8 cellular contexts compared by ENCODE assay signal in genomic region chr4:114780205-114780604, GRCh38.
DNase-seq lines count a peak whose midpoint lies in the region; ATAC-seq, FAIRE-seq and TF ChIP-seq lines count a peak whose summit lies in the region.

No MANE protein-coding gene starts in this region.

- no peak overlapping the region for H3K4ac ChIP-seq in IMR-90 (ENCODE audit: low read depth, low read length)

- no peak overlapping the region for H4K91ac ChIP-seq in IMR-90 (ENCODE audit: insufficient read depth, low read depth, low read length)

- H2AFZ ChIP-seq in IMR-90 (replicated peaks; ENCODE audit: low read length, poor library complexity), result no peak overlapping the region

- TF ChIP-seq RAD21 in IMR-90 (IDR thresholded peaks at IDR 0.05; ENCODE audit: low read length), result peak; percentile 41; the same call in 1 of the 2 replicates

- H2AK5ac ChIP-seq in IMR-90 (ENCODE audit: low read depth, low read length), result no peak overlapping the region

- no peak overlapping the region for H3K14ac ChIP-seq in IMR-90 (replicated peaks; ENCODE audit: low read depth, low read length)

- no peaks in the 10 kb centered on the region for H4K20me1 ChIP-seq in IMR-90 (ENCODE audit: insufficient read depth, low read length)

- H3K4me3 ChIP-seq in IMR-90 (ENCODE audit: insufficient read depth, low read depth, low read length) (no peak overlapping the region), SJCRH30 (no peak overlapping the region), prostate gland (no peak overlapping the region)

- no peak overlapping the region for H4K8ac ChIP-seq in IMR-90 (ENCODE audit: low read depth in 2 of 2, low read length in 2 of 2)

- H3K36me3 ChIP-seq in IMR-90 (ENCODE audit: control insufficient read depth, insufficient read depth, low read length) (no peaks in the 10 kb centered on the region), SJCRH30 (no peaks in the 10 kb centered on the region), prostate gland (no peaks in the 10 kb centered on the region)

- H4K5ac ChIP-seq in IMR-90 (ENCODE audit: low read depth, low read length), result no peak overlapping the region

- no peak overlapping the region for H2BK5ac ChIP-seq in IMR-90 (ENCODE audit: low read depth, low read length, poor library complexity, severe bottlenecking)

- H3K27ac ChIP-seq in IMR-90 (ENCODE audit: insufficient read depth, low read length) (no peak overlapping the region), SJCRH30 (no peak overlapping the region), prostate gland (no peak overlapping the region)

- H3K9ac ChIP-seq in IMR-90 (ENCODE audit: low read depth, low read length), result no peak overlapping the region

- H3K4me1 ChIP-seq in IMR-90 (ENCODE audit: control insufficient read depth, insufficient read depth, low read length) (no peaks in the 10 kb centered on the region), SJCRH30 (peaks cover 10% of the 10 kb centered on the region), prostate gland (replicated peaks) (no peaks in the 10 kb centered on the region)

- intact Hi-C loops in IMR-90 (cut with micrococcal nuclease) (no loop called here), prostate gland (cut with DNase I) (no loop called here)

- H3K9me3 ChIP-seq in IMR-90 (ENCODE audit: control insufficient read depth, insufficient read depth, low read length) (no peaks in the 10 kb centered on the region), SJCRH30 (replicated peaks) (no peaks in the 10 kb centered on the region), prostate gland (no peaks in the 10 kb centered on the region)

- H3K79me1 ChIP-seq in IMR-90 (ENCODE audit: low read depth in 1 of 2, low read length in 2 of 2), result no peaks in the 10 kb centered on the region

- H3K23ac ChIP-seq in IMR-90 (ENCODE audit: low read depth, low read length), result no peak overlapping the region

- no peak for DNase-seq in D721Med (ENCODE audit: insufficient read length, low spot score)
- peak; percentile 7 for DNase-seq in IMR-90
- DNase-seq in SJCRH30, result peak; percentile 54 to 83
- peak; percentile 62 for DNase-seq in islet precursor cell
- no peak for DNase-seq in prostate gland (ENCODE audit: low spot score)

- POLR2A ChIA-PET in IMR-90 (lab: Charles Lee; ENCODE audit: unreplicated experiment), result no interaction called here

- in situ Hi-C loops in IMR-90 (cut with MboI; ENCODE audit: low sequenced_read_pairs), result no loop called here

- H2BK15ac ChIP-seq in IMR-90 (ENCODE audit: low read depth, low read length), result no peak overlapping the region

- H2BK120ac ChIP-seq in IMR-90 (ENCODE audit: low read depth, low read length), result no peak overlapping the region

- TF ChIP-seq POLR2A in IMR-90 (IDR thresholded peaks at IDR 0.05; ENCODE audit: low read depth, low read length), result no peak
- no peak for TF ChIP-seq POLR2A in prostate gland (IDR thresholded peaks at IDR 0.05)

- H3K18ac ChIP-seq in IMR-90 (ENCODE audit: low read depth, low read length), result no peak overlapping the region

- no peak overlapping the region for H2AK9ac ChIP-seq in IMR-90 (replicated peaks; ENCODE audit: low read depth, low read length, poor library complexity)

- TF ChIP-seq CTCF in D721Med (IDR thresholded peaks at IDR 0.05; ENCODE audit: insufficient read depth, missing control alignments), result peak; percentile 59
- TF ChIP-seq CTCF in IMR-90 (conservative IDR thresholded peaks at IDR 0.05; ENCODE audit: low read depth, low read length), result peak; percentile 30; the same call in 1 of the 2 replicates
- TF ChIP-seq CTCF in prostate gland (IDR thresholded peaks at IDR 0.05), result no peak

- ATAC-seq in IMR-90 (ENCODE audit: low read depth), result no peak
- no peak for ATAC-seq in HG03520 (IDR thresholded peaks at IDR 0.05; ENCODE audit: unreplicated experiment)
- no peak for ATAC-seq in HG02610 (IDR thresholded peaks at IDR 0.05; ENCODE audit: unreplicated experiment)
- no peak for ATAC-seq in HG03439 (IDR thresholded peaks at IDR 0.05; ENCODE audit: unreplicated experiment)

- H3K27me3 ChIP-seq in IMR-90 (ENCODE audit: control insufficient read depth, insufficient read depth, low read length), result no peaks in the 10 kb centered on the region
- H3K27me3 ChIP-seq in SJCRH30, result no peaks in the 10 kb centered on the region
- H3K27me3 ChIP-seq in prostate gland (replicated peaks; ENCODE audit: insufficient read depth), result no peaks in the 10 kb centered on the region

- no peak overlapping the region for H2BK20ac ChIP-seq in IMR-90 (ENCODE audit: low read depth, low read length)

- H3K9me1 ChIP-seq in IMR-90 (ENCODE audit: insufficient read depth, low read length), result no peaks in the 10 kb centered on the region

- CTCF ChIA-PET in IMR-90 (lab: Yijun Ruan, JAX), result no interaction called here

- no CpG with 5 or more reads among the region's 1 CpG for WGBS in IMR-90 (ENCODE audit: extremely low coverage in 2 of 2, insufficient read length in 1 of 2), 2 experiments
- WGBS in prostate gland, result 75% methylated on average over 1 of the region's 1 CpG

- no TSS peak for BruUV-seq in IMR-90 (replicated peaks; lab: Mats Ljungman, UMichigan)

- no peak for FAIRE-seq in D721Med (lab: Jason Lieb, UNC)

- no peak overlapping the region for H3K4me2 ChIP-seq in IMR-90 (ENCODE audit: low read depth, low read length)

- dilution Hi-C loops in IMR-90 (cut with HindIII; ENCODE audit: low sequenced_read_pairs, unreplicated experiment), result no loop called here

- no peak overlapping the region for H3K56ac ChIP-seq in IMR-90 (ENCODE audit: extremely low read depth, insufficient read depth, low read length)

TF ChIP-seq in IMR-90, 13 proteins besides CTCF, POLR2A, EP300 and RAD21:
- TF ChIP-seq MAZ (IDR thresholded peaks at IDR 0.05; ENCODE audit: borderline replicate concordance, low read depth, low read length) (no peak), NFE2L2 (IDR thresholded peaks at IDR 0.05; ENCODE audit: low read depth, low read length) (no peak), ELK1 (IDR thresholded peaks at IDR 0.05; ENCODE audit: borderline replicate concordance, low read depth, low read length) (no peak), MAFK (IDR thresholded peaks at IDR 0.05; ENCODE audit: low read depth, low read length) (no peak), RCOR1 (IDR thresholded peaks at IDR 0.05; ENCODE audit: insufficient replicate concordance, low read length) (no peak), BHLHE40 (IDR thresholded peaks at IDR 0.05; ENCODE audit: low read depth, low read length) (no peak), USF2 (IDR thresholded peaks at IDR 0.05; ENCODE audit: low read depth, low read length) (no peak), MXI1 (IDR thresholded peaks at IDR 0.05; ENCODE audit: borderline replicate concordance, low read depth, low read length) (no peak)

Comparison
In these comparisons a context has a peak if more than half of its experiments do, and no peak if none do; other contexts are left out.
1. DNase-seq: peak in IMR-90 (single experiment), SJCRH30 (2 of 2) and islet precursor cell (single experiment); none in D721Med (single experiment) and prostate gland (single experiment).
2. CTCF ChIP-seq: peak in D721Med (single experiment) and IMR-90 (single experiment); none in prostate gland (0 of 4).